In the genomic region with DNA sequence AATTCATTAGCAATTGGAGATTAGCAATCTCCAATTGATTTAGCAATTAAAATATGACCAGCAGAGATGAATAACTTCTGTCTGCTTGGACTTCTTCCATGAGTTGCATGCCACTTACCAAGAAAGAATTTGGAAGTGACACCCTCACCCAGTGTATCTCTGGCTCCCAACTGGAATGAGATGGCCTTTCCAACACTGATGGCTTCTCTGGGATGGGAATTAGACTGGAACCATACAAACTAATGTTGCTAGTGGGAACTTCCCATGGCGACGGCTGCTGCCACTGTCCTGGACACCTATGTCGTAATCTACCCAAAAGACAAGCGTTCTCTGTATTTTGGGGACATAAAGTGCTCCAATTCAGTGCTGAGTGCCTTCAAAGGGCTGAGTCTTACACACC, we compare ENCODE assay signal across 6 cellular contexts.
"Had no signal": no experiment of that assay in that cellular context is flagged by ENCODE, and none has a peak within 500 bp of the region (broad histone marks: within the 10 kb centered on the region; RNA-seq: fewer than 3 reads in every experiment).

No MANE protein-coding gene starts in this region.

- DNase-seq: activated CD4-positive, CD25-positive, alpha-beta regulatory T cell; thyroid gland had no signal

- H3K4me3 ChIP-seq: cardiac muscle cell, gastroesophageal sphincter, heart left ventricle, left lung, thyroid gland had no signal

- ATAC-seq: gastroesophageal sphincter had no signal

- H3K9me3 ChIP-seq: gastroesophageal sphincter, heart left ventricle, left lung, thyroid gland had no signal

- H3K27ac ChIP-seq: cardiac muscle cell, gastroesophageal sphincter, left lung, thyroid gland had no signal

- H3K36me3 ChIP-seq: cardiac muscle cell, gastroesophageal sphincter, heart left ventricle, left lung, thyroid gland had no signal

- H3K4me1 ChIP-seq: left lung, thyroid gland had no signal

- H3K27me3 ChIP-seq: gastroesophageal sphincter, heart left ventricle, left lung, thyroid gland had no signal
